22 cellular contexts compared by ENCODE assay signal in the genomic region with DNA sequence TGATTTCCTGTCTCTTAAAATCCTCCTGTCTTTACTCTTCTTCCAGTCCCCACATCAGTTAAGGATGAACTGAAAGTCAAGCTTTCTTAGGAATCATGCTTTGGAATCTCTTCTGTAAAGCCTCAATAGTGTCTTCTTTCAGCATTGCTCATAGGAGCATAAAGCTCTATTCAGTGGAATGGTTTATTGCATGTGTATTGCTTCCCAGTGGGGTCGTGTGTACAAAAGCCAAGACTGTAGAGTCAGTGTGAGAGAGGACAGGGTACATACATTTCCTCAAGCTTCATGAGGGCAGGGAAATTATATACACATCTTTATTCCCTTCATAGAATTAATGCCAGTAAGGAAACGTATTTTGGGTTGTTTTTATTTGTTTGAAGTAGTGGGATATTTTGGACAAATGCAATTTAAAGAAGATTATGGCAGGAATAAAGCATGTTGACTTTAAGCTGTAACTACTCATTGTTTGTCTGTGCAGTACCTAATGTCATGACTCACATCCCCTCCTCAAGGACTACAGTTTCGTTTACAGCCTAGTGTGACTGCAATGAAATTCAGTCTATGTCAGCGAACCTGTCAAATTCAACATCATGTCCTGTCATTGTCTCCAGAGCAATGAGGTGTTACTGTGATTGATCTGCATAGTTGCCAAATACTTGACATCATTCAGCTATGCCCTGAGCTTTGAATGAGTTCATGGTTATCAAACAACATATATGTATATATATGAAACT.
A peak's percentile ranks its signal among the peaks of the same experiment; 100 is the strongest.
DNase-seq lines count a peak whose midpoint lies in the region; ATAC-seq and TF ChIP-seq lines count a peak whose summit lies in the region.
"Had no signal": no experiment of that assay in that cellular context is flagged by ENCODE, and none has a peak within 500 bp of the region (broad histone marks: within the 10 kb centered on the region; RNA-seq: fewer than 3 reads in every experiment).

No MANE protein-coding gene starts in this region.

- no peaks in the 10 kb centered on the region for H4K20me1 ChIP-seq in smooth muscle cell (ENCODE audit: low read depth)

- H3K36me3 ChIP-seq in smooth muscle cell (ENCODE audit: low read depth), result no peaks in the 10 kb centered on the region
- H3K36me3 ChIP-seq: adrenal gland, BE2C, right atrium auricular region had no signal

- TF ChIP-seq CTCF in foreskin keratinocyte (conservative IDR thresholded peaks at IDR 0.05), result no peak
- TF ChIP-seq CTCF in smooth muscle cell (IDR thresholded peaks at IDR 0.05; ENCODE audit: borderline replicate concordance, insufficient read depth, poor library complexity, severe bottlenecking), result no peak

- no peaks in the 10 kb centered on the region for H3K9me3 ChIP-seq in smooth muscle cell (replicated peaks; ENCODE audit: low read depth)
- H3K9me3 ChIP-seq: adrenal gland, BE2C, Caco-2 had no signal

- H3K79me2 ChIP-seq in smooth muscle cell (ENCODE audit: low read depth), result no peaks in the 10 kb centered on the region

- H3K27me3 ChIP-seq in foreskin keratinocyte, result no peaks in the 10 kb centered on the region
- no peaks in the 10 kb centered on the region for H3K27me3 ChIP-seq in smooth muscle cell (ENCODE audit: low read depth)
- H3K27me3 ChIP-seq: adrenal gland, BE2C, right atrium auricular region had no signal

- no peak overlapping the region for H3K9ac ChIP-seq in smooth muscle cell (ENCODE audit: low read depth)

- H3K27ac ChIP-seq in foreskin keratinocyte, result no peak overlapping the region
- H3K27ac ChIP-seq in smooth muscle cell (ENCODE audit: low read depth), result no peak overlapping the region
- H3K27ac ChIP-seq: adrenal gland, right atrium auricular region had no signal

- H3K4me1 ChIP-seq in foreskin keratinocyte, result no peaks in the 10 kb centered on the region
- no peaks in the 10 kb centered on the region for H3K4me1 ChIP-seq in smooth muscle cell (ENCODE audit: low read depth)
- H3K4me1 ChIP-seq: adrenal gland, BE2C, Caco-2, right atrium auricular region had no signal

- 57% methylated on average over 4 of the region's 4 CpGs for WGBS in smooth muscle cell (ENCODE audit: low lambda C conversion rate)

- H3K4me2 ChIP-seq in smooth muscle cell, result no peak overlapping the region

- DNase-seq in NCI-H345 (lab: John Stamatoyannopoulos, UW) (peak; percentile 5), NCI-H345 treated with DMSO at 0.1 percent for 48 hours (lab: John Stamatoyannopoulos, UW; ENCODE audit: unreplicated experiment) (no peak), SHP77 treated with DMSO at 0.1 percent for 48 hours (lab: John Stamatoyannopoulos, UW) (peak; percentile 17), foreskin keratinocyte (peak; percentile 3 to 38), smooth muscle cell (lab: John Stamatoyannopoulos, UW; ENCODE audit: unreplicated experiment) (no peak), activated gamma-delta T cell (lab: John Stamatoyannopoulos, UW) (no peak), NCI-H187 (lab: John Stamatoyannopoulos, UW) (no peak)
- no peak for DNase-seq in stimulated activated naive CD4-positive, alpha-beta T cell treated with Interleukin-2 at 50 U/mL for 16 hours (lab: John Stamatoyannopoulos, UW)
- DNase-seq: activated CD4-positive, alpha-beta T cell treated with anti-CD3 and anti-CD28 coated beads for 4 hours; adrenal gland; BE2C; Caco-2; caudate nucleus; effector memory CD4-positive, alpha-beta T cell; hippocampal formation; NCI-H146; NCI-H510A treated with DMSO at 0.1 percent for 48 hours; nephron progenitor cell; stimulated activated naive CD4-positive, alpha-beta T cell; trophoblast cell had no signal

- ATAC-seq in foreskin keratinocyte, result no peak
- ATAC-seq: SK-N-SH treated with all-trans-retinoic acid at 6 μM for 48 hours had no signal

- H3K4me3 ChIP-seq in smooth muscle cell, result no peak overlapping the region
- H3K4me3 ChIP-seq: adrenal gland, right atrium auricular region had no signal

- H2AFZ ChIP-seq in smooth muscle cell (ENCODE audit: low read depth), result peak overlapping the region; percentile 72

- H3F3A ChIP-seq in smooth muscle cell (ENCODE audit: low read depth), result no peaks in the 10 kb centered on the region

Comparison
In these comparisons a context has a peak if more than half of its experiments do, and no peak if none do; other contexts are left out.
1. DNase-seq: peak in NCI-H345 (single experiment), SHP77 treated with DMSO at 0.1 percent for 48 hours (single experiment) and foreskin keratinocyte (2 of 2); none in NCI-H345 treated with DMSO at 0.1 percent for 48 hours (single experiment), smooth muscle cell (single experiment), stimulated activated naive CD4-positive, alpha-beta T cell treated with Interleukin-2 at 50 U/mL for 16 hours (single experiment), activated gamma-delta T cell (single experiment) and NCI-H187 (0 of 2).